In genomic region chr1:200642481-200642880, GRCh38 we compare ENCODE assay signal across 1 cellular context.
TF ChIP-seq lines count a peak whose summit lies in the region.

No MANE protein-coding gene starts in this region.

TF ChIP-seq in K562, 482 proteins besides CTCF, POLR2A, EP300 and RAD21 (continues in another document):
- TF ChIP-seq SUPT5H (IDR thresholded peaks at IDR 0.05) (no peak), ZNF639 (CRISPR knock-in tag; conservative IDR thresholded peaks at IDR 0.05 in 1 of 2, IDR thresholded peaks at IDR 0.05 in 1 of 2) (peak in 1 of 2 experiments; percentile 57; a peak in 1 of 4 replicates), YY1 (IDR thresholded peaks at IDR 0.05; ENCODE audit: borderline replicate concordance in 1 of 3, control insufficient read depth in 1 of 3, extremely low read depth in 1 of 3, insufficient read depth in 3 of 3, insufficient read length in 1 of 3, insufficient replicate concordance in 2 of 3, low read depth in 1 of 3, low read length in 2 of 3) (no peak), GABPB2 (CRISPR knock-in tag; conservative IDR thresholded peaks at IDR 0.05) (no peak), EHMT2 (IDR thresholded peaks at IDR 0.05) (0 out of 2 replicates have a peak, but pooled peaks have one; percentile 59), SMARCE1 (IDR thresholded peaks at IDR 0.05) (peak; percentile 72), BCLAF1 (IDR thresholded peaks at IDR 0.05; ENCODE audit: borderline replicate concordance in 1 of 2, control insufficient read depth in 1 of 2, low read depth in 2 of 2, low read length in 1 of 2) (no peak), ZFPM2 (CRISPR knock-in tag; IDR thresholded peaks at IDR 0.05) (no peak), NCOA6 (IDR thresholded peaks at IDR 0.05) (peak; percentile 34; the same call in 1 of the 2 replicates), E4F1 (CRISPR knock-in tag; IDR thresholded peaks at IDR 0.05; ENCODE audit: borderline replicate concordance) (0 out of 2 replicates have a peak, but pooled peaks have one; percentile 12), TSHZ1 (CRISPR knock-in tag; IDR thresholded peaks at IDR 0.05) (no peak), EGR1 (conservative IDR thresholded peaks at IDR 0.05) (no peak), ZNF3 (CRISPR knock-in tag; IDR thresholded peaks at IDR 0.05) (no peak), ADNP (tag; IDR thresholded peaks at IDR 0.05) (no peak; the same call in 1 of the 2 replicates), CAMTA2 (CRISPR knock-in tag; conservative IDR thresholded peaks at IDR 0.05) (no peak), CHAMP1 (IDR thresholded peaks at IDR 0.05) (peak; percentile 51), PRPF4 (IDR thresholded peaks at IDR 0.05; ENCODE audit: insufficient read depth, low read depth, low read length, poor library complexity, severe bottlenecking) (no peak), VEZF1 (CRISPR knock-in tag; IDR thresholded peaks at IDR 0.05) (no peak), ZBTB40 (IDR thresholded peaks at IDR 0.05) (no peak), ZBTB40 (CRISPR knock-in tag; IDR thresholded peaks at IDR 0.05) (no peak), POLR2AphosphoS2 (IDR thresholded peaks at IDR 0.05; ENCODE audit: low read length) (no peak), USF2 (CRISPR knock-in tag; IDR thresholded peaks at IDR 0.05) (no peak), HES1 (IDR thresholded peaks at IDR 0.05; ENCODE audit: low read depth) (no peak), ETV1 (tag; conservative IDR thresholded peaks at IDR 0.05; ENCODE audit: low read depth) (no peak; the same call in 1 of the 2 replicates), HMG20B (CRISPR knock-in tag; IDR thresholded peaks at IDR 0.05) (no peak), MBD2 (IDR thresholded peaks at IDR 0.05; ENCODE audit: borderline replicate concordance, low read depth) (no peak), CC2D1A (IDR thresholded peaks at IDR 0.05) (0 out of 2 replicates have a peak, but pooled peaks have one; percentile 24), SAFB2 (IDR thresholded peaks at IDR 0.05; ENCODE audit: borderline replicate concordance, low read depth, low read length, severe bottlenecking) (no peak)
